Comparison of ENCODE assay signal across 30 cellular contexts in the genomic region with DNA sequence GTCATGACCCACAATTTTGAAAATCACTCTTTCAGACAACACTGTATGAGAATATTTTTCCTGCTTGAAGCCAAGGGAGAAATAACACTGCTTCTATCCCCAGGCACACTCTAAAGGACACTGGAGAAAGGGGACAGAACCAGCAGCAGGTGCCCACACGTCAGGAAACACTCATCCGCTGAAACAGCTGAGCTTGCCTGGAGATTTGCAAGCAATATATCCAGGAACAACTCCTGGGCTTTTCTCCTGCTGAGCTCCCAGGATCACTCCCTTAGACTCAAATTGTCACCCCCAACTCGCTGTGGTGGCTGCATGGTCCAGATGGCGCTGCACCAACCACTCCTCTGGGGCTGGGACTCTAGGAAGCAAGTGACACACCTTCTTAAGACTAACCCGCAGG.
DNase-seq lines count a peak whose midpoint lies in the region; ATAC-seq and TF ChIP-seq lines count a peak whose summit lies in the region.
"Had no signal": no experiment of that assay in that cellular context is flagged by ENCODE, and none has a peak within 500 bp of the region (broad histone marks: within the 10 kb centered on the region; RNA-seq: fewer than 3 reads in every experiment).

No MANE protein-coding gene starts in this region.

- no peak for ATAC-seq in activated CD4-positive, alpha-beta T cell treated with anti-CD3 and anti-CD28 coated beads for 36 hours
- no peak for ATAC-seq in activated B cell treated with CpG ODN at 0.5 μM for 24 hours (ENCODE audit: low read depth)
- no peak for ATAC-seq in HG02981 (IDR thresholded peaks at IDR 0.05; ENCODE audit: unreplicated experiment)
- ATAC-seq: body of pancreas, heart right ventricle, upper lobe of right lung had no signal

- peak overlapping the region; percentile 74 for H3K4me2 ChIP-seq in BLaER1

- no peaks in the 10 kb centered on the region for H3K27me3 Mint-ChIP-seq in activated CD4-positive, alpha-beta T cell treated with anti-CD3 and anti-CD28 coated beads for 36 hours
- H3K27me3 Mint-ChIP-seq in activated B cell treated with CpG ODN at 0.5 μM for 24 hours, result peaks cover 28% of the 10 kb centered on the region
- no peaks in the 10 kb centered on the region for H3K27me3 Mint-ChIP-seq in dendritic cell treated with granulocyte-macrophage colony-stimulating factor and Interleukin-4, amounts not matched to agents 40 ng/mL and 50 ng/mL, for 4 days

- peaks cover 14% of the 10 kb centered on the region for H3K36me3 Mint-ChIP-seq in activated CD4-positive, alpha-beta T cell treated with anti-CD3 and anti-CD28 coated beads for 36 hours (ENCODE audit: low read depth)
- H3K36me3 Mint-ChIP-seq in activated B cell treated with CpG ODN at 0.5 μM for 24 hours (ENCODE audit: low read depth), result no peaks in the 10 kb centered on the region
- peaks cover 7% of the 10 kb centered on the region for H3K36me3 Mint-ChIP-seq in dendritic cell treated with granulocyte-macrophage colony-stimulating factor and Interleukin-4, amounts not matched to agents 40 ng/mL and 50 ng/mL, for 4 days (ENCODE audit: low read depth)

- peaks cover 33% of the 10 kb centered on the region for H3K4me1 ChIP-seq in BLaER1
- H3K4me1 ChIP-seq: body of pancreas, upper lobe of right lung had no signal

- H3K9me3 ChIP-seq in BLaER1, result peaks cover 18% of the 10 kb centered on the region
- H3K9me3 ChIP-seq: body of pancreas, Peyer's patch, SJCRH30, upper lobe of right lung had no signal

- H3K4me3 ChIP-seq in BLaER1, result no peak overlapping the region
- H3K4me3 ChIP-seq: body of pancreas, GM12878, heart right ventricle, Peyer's patch, SJCRH30, skin epidermis, upper lobe of right lung had no signal

- DNase-seq in activated CD4-positive, alpha-beta T cell treated with anti-CD3 and anti-CD28 coated beads for 36 hours, result no peak
- no peak for DNase-seq in activated CD4-positive, alpha-beta T cell treated with anti-CD3 and anti-CD28 coated beads, Interleukin-2, amount 50 U/mL, for 48 hours
- DNase-seq in activated B cell treated with CpG ODN at 0.5 μM for 24 hours, result no peak
- no peak for DNase-seq in COLO668 (lab: John Stamatoyannopoulos, UW; ENCODE audit: unreplicated experiment)
- DNase-seq in GM20000 (ENCODE audit: low spot score), result no peak
- DNase-seq: 8988T; activated CD4-positive, alpha-beta T cell treated with anti-CD3 and anti-CD28 coated beads, Interleukin-2, amount 50 U/mL, for 1 hour; AML-193; body of pancreas; Calu3; effector CD8-positive, alpha-beta T cell; erythroblast; foreskin fibroblast; heart right ventricle; KG1; MM.1S; NCI-H1436 treated with DMSO at 0.1 percent for 48 hours; NCI-H2171; NCI-H524; occipital lobe; Peyer's patch; SJCRH30; substantia nigra; T-helper 1 cell; upper lobe of right lung had no signal

- H3K4me1 Mint-ChIP-seq in activated CD4-positive, alpha-beta T cell treated with anti-CD3 and anti-CD28 coated beads for 36 hours, result peaks cover 59% of the 10 kb centered on the region
- H3K4me1 Mint-ChIP-seq in activated B cell treated with CpG ODN at 0.5 μM for 24 hours, result peaks cover 35% of the 10 kb centered on the region
- H3K4me1 Mint-ChIP-seq in dendritic cell treated with granulocyte-macrophage colony-stimulating factor and Interleukin-4, amounts not matched to agents 40 ng/mL and 50 ng/mL, for 4 days (ENCODE audit: low read depth), result peaks cover 58% of the 10 kb centered on the region

- intact Hi-C loops in activated CD4-positive, alpha-beta T cell treated with anti-CD3 and anti-CD28 coated beads for 36 hours (cut with DNase I, micrococcal nuclease), result no loop called here
- intact Hi-C loops in activated B cell treated with CpG ODN at 0.5 μM for 24 hours (cut with micrococcal nuclease), result no loop called here
- intact Hi-C loops in dendritic cell treated with granulocyte-macrophage colony-stimulating factor and Interleukin-4, amounts not matched to agents 40 ng/mL and 50 ng/mL, for 4 days (cut with micrococcal nuclease), result no loop called here

- H3K9ac ChIP-seq in BLaER1, result no peak overlapping the region

- H4K20me1 ChIP-seq in BLaER1, result no peaks in the 10 kb centered on the region

- peak overlapping the region; percentile 99 for H3K27ac Mint-ChIP-seq in activated CD4-positive, alpha-beta T cell treated with anti-CD3 and anti-CD28 coated beads for 36 hours
- H3K27ac Mint-ChIP-seq in activated B cell treated with CpG ODN at 0.5 μM for 24 hours, result peak overlapping the region; percentile 14
- H3K27ac Mint-ChIP-seq in dendritic cell treated with granulocyte-macrophage colony-stimulating factor and Interleukin-4, amounts not matched to agents 40 ng/mL and 50 ng/mL, for 4 days, result peak overlapping the region; percentile 98

- H3K27ac ChIP-seq in BLaER1, result no peak overlapping the region
- H3K27ac ChIP-seq: body of pancreas, SJCRH30, upper lobe of right lung had no signal

- CTCF ChIA-PET in activated CD4-positive, alpha-beta T cell treated with anti-CD3 and anti-CD28 coated beads for 36 hours (lab: Charles Lee), result interaction anchor here (1.2 to 2.5 kb wide), 5 partner anchors 17 to 156 kb away, joined by 4 to 16 read pairs (median 8); no protein-coding TSS in a partner anchor
- CTCF ChIA-PET in activated B cell treated with CpG ODN at 0.5 μM for 24 hours (lab: Charles Lee), result interaction anchor here (1.8 kb wide), 1 partner anchor 22 kb away, joined by 4 read pairs; no protein-coding TSS in a partner anchor

- H3K36me3 ChIP-seq in BLaER1, result no peaks in the 10 kb centered on the region
- H3K36me3 ChIP-seq: heart right ventricle, Peyer's patch, SJCRH30, upper lobe of right lung had no signal

- no peak overlapping the region for H3K4me3 Mint-ChIP-seq in activated CD4-positive, alpha-beta T cell treated with anti-CD3 and anti-CD28 coated beads for 36 hours
- no peak overlapping the region for H3K4me3 Mint-ChIP-seq in activated B cell treated with CpG ODN at 0.5 μM for 24 hours
- no peak overlapping the region for H3K4me3 Mint-ChIP-seq in dendritic cell treated with granulocyte-macrophage colony-stimulating factor and Interleukin-4, amounts not matched to agents 40 ng/mL and 50 ng/mL, for 4 days

- H3K9me3 Mint-ChIP-seq in activated CD4-positive, alpha-beta T cell treated with anti-CD3 and anti-CD28 coated beads for 36 hours (ENCODE audit: low read depth), result peaks cover 9% of the 10 kb centered on the region
- no peaks in the 10 kb centered on the region for H3K9me3 Mint-ChIP-seq in activated B cell treated with CpG ODN at 0.5 μM for 24 hours
- no peaks in the 10 kb centered on the region for H3K9me3 Mint-ChIP-seq in dendritic cell treated with granulocyte-macrophage colony-stimulating factor and Interleukin-4, amounts not matched to agents 40 ng/mL and 50 ng/mL, for 4 days

- TF ChIP-seq CTCF in activated B cell treated with CpG ODN at 0.5 μM for 24 hours (IDR thresholded peaks at IDR 0.05) (no peak), GM20000 (IDR thresholded peaks at IDR 0.05; ENCODE audit: extremely low read depth, missing control alignments) (no peak)

- no peaks in the 10 kb centered on the region for H3K27me3 ChIP-seq in BLaER1
- H3K27me3 ChIP-seq: body of pancreas, Peyer's patch, SJCRH30, upper lobe of right lung had no signal

- POLR2A ChIA-PET in activated CD4-positive, alpha-beta T cell treated with anti-CD3 and anti-CD28 coated beads for 36 hours (lab: Charles Lee), result interaction anchor here (0.5 to 0.6 kb wide), 2 partner anchors 139 to 176 kb away, joined by 3 to 6 read pairs; no protein-coding TSS in a partner anchor
- POLR2A ChIA-PET in activated B cell treated with CpG ODN at 0.5 μM for 24 hours (lab: Charles Lee), result interaction anchor here (1.8 to 3.4 kb wide), 3 partner anchors 19 to 186 kb away, joined by 8 to 39 read pairs (median 24); partner anchors contain the start of gene ARL4C

Comparison
In these comparisons a context has a peak if more than half of its experiments do, and no peak if none do; other contexts are left out.
1. H3K27ac Mint-ChIP-seq: peak in every context shown above with its lines; median percentile 99 in activated CD4-positive, alpha-beta T cell treated with anti-CD3 and anti-CD28 coated beads for 36 hours; 98 in dendritic cell treated with granulocyte-macrophage colony-stimulating factor and Interleukin-4, amounts not matched to agents 40 ng/mL and 50 ng/mL, for 4 days; 14 in activated B cell treated with CpG ODN at 0.5 μM for 24 hours.